Comparison of ENCODE assay signal across 10 cellular contexts in genomic region chr11:42058794-42059193, GRCh38.
"Had no signal": no experiment of that assay in that cellular context is flagged by ENCODE, and none has a peak within 500 bp of the region (broad histone marks: within the 10 kb centered on the region; RNA-seq: fewer than 3 reads in every experiment).

No MANE protein-coding gene starts in this region.

- H3K36me3 ChIP-seq: HAP-1 had no signal

- H3K4me3 ChIP-seq: GM23248, GM23338, HAP-1 had no signal

- H3K9ac ChIP-seq: GM23248 had no signal

- H3K9me3 ChIP-seq: HAP-1 had no signal

- H3K4me1 ChIP-seq: HAP-1 had no signal

- ATAC-seq: GM23338, HCT116 had no signal

- H3K4me2 ChIP-seq: GM23338 had no signal

- H3K4me1 Mint-ChIP-seq: GM23338, H9 had no signal

- FAIRE-seq: H1, H54 had no signal

- H2AFZ ChIP-seq: GM23248, GM23338 had no signal

- H3K4me3 Mint-ChIP-seq: GM23338, H9 had no signal

- H3K27ac Mint-ChIP-seq: GM23338, H9 had no signal

- H3K27ac ChIP-seq: GM23248 had no signal

- H3K9me3 Mint-ChIP-seq: H9 had no signal

- DNase-seq: GM23248, GOT3, H7, H9, HCEC 1CT had no signal
